12 cellular contexts compared by ENCODE assay signal in genomic region chr11:1943977-1944376, GRCh38. TPM values are rescaled to one million over a fixed set of nuclear protein-coding genes. Genes with fewer than 3 reads are reported as not detected.
DNase-seq lines count a peak whose midpoint lies in the region; ATAC-seq and TF ChIP-seq lines count a peak whose summit lies in the region.
"Had no signal": no experiment of that assay in that cellular context is flagged by ENCODE, and none has a peak within 500 bp of the region (broad histone marks: within the 10 kb centered on the region; RNA-seq: fewer than 3 reads in every experiment).

No MANE protein-coding gene starts in this region.

- H3K27me3 Mint-ChIP-seq in activated CD4-positive, alpha-beta T cell treated with anti-CD3 and anti-CD28 coated beads, Interleukin-2, amount 10 ng/mL, durations not matched to agents 24 days and 14 days = no peaks in the 10 kb centered on the region

- no peak for ATAC-seq in stimulated activated naive CD8-positive, alpha-beta T cell treated with anti-CD3 and anti-CD28 coated beads, Interleukin-15, Interleukin-2, amounts not matched to agents 100 U/mL and 50 U/mL, for 24 hours
- no peak for ATAC-seq in GM21737 (IDR thresholded peaks at IDR 0.05; ENCODE audit: unreplicated experiment)
- ATAC-seq: esophagus mucosa; naive thymus-derived CD4-positive, alpha-beta T cell had no signal

- no peak for TF ChIP-seq CTCF in fibroblast of the aortic adventitia (IDR thresholded peaks at IDR 0.05; ENCODE audit: insufficient read depth, low read length)

- peak; percentile 55 for DNase-seq in activated CD4-positive, alpha-beta T cell treated with anti-CD3 and anti-CD28 coated beads, Interleukin-2, amount 10 ng/mL, durations not matched to agents 24 days and 14 days
- no peak for DNase-seq in activated CD4-positive, alpha-beta T cell treated with anti-CD3 and anti-CD28 coated beads, Interleukin-2, amount 50 U/mL, for 48 hours
- peak; percentile 70 for DNase-seq in RPMI8226
- DNase-seq in fibroblast of the aortic adventitia (ENCODE audit: low read depth) = peak; percentile 32
- peak; percentile 2 for DNase-seq in stimulated activated naive CD8-positive, alpha-beta T cell treated with anti-CD3 and anti-CD28 coated beads, Interleukin-15, Interleukin-2, amounts not matched to agents 100 U/mL and 50 U/mL, for 24 hours
- DNase-seq in anterior cingulate cortex (lab: John Stamatoyannopoulos, UW) = no peak
- no peak for DNase-seq in NCI-H2196 treated with DMSO at 0.1 percent for 48 hours (lab: John Stamatoyannopoulos, UW; ENCODE audit: unreplicated experiment)
- DNase-seq: SHP77 treated with DMSO at 0.1 percent for 48 hours had no signal

- no peaks in the 10 kb centered on the region for H3K9me3 Mint-ChIP-seq in activated CD4-positive, alpha-beta T cell treated with anti-CD3 and anti-CD28 coated beads, Interleukin-2, amount 10 ng/mL, durations not matched to agents 24 days and 14 days
- H3K9me3 Mint-ChIP-seq: IgD-negative memory B cell had no signal

- peaks cover 5% of the 10 kb centered on the region for H3K4me1 Mint-ChIP-seq in activated CD4-positive, alpha-beta T cell treated with anti-CD3 and anti-CD28 coated beads, Interleukin-2, amount 10 ng/mL, durations not matched to agents 24 days and 14 days

- no peak overlapping the region for H3K4me3 Mint-ChIP-seq in activated CD4-positive, alpha-beta T cell treated with anti-CD3 and anti-CD28 coated beads, Interleukin-2, amount 10 ng/mL, durations not matched to agents 24 days and 14 days

- H3K27ac Mint-ChIP-seq in activated CD4-positive, alpha-beta T cell treated with anti-CD3 and anti-CD28 coated beads, Interleukin-2, amount 10 ng/mL, durations not matched to agents 24 days and 14 days = no peak overlapping the region

- no peaks in the 10 kb centered on the region for H3K36me3 Mint-ChIP-seq in activated CD4-positive, alpha-beta T cell treated with anti-CD3 and anti-CD28 coated beads, Interleukin-2, amount 10 ng/mL, durations not matched to agents 24 days and 14 days (ENCODE audit: low read depth)
- H3K36me3 Mint-ChIP-seq: IgD-negative memory B cell; naive thymus-derived CD4-positive, alpha-beta T cell had no signal

- intact Hi-C loops in activated CD4-positive, alpha-beta T cell treated with anti-CD3 and anti-CD28 coated beads, Interleukin-2, amount 10 ng/mL, durations not matched to agents 24 days and 14 days (cut with micrococcal nuclease) = no loop called here

- H3K4me3 ChIP-seq in fibroblast of the aortic adventitia (ENCODE audit: low read depth, low read length) = no peak overlapping the region

RNA-seq across cellular contexts. Expression of gene MRPL23, which starts 3.2 kb away (rescaled TPM):
- total RNA-seq in activated CD4-positive, alpha-beta T cell treated with anti-CD3 and anti-CD28 coated beads, Interleukin-2, amount 10 ng/mL, durations not matched to agents 24 days and 14 days = 77.1 and 78.1 TPM in 2 replicates
- 55.2 and 84.3 TPM in 2 replicates for total RNA-seq in fibroblast of the aortic adventitia (ENCODE audit: low replicate concordance)

RNA-seq across cellular contexts. Expression of gene TNNT3, which starts 24.5 kb away (rescaled TPM):
- total RNA-seq in activated CD4-positive, alpha-beta T cell treated with anti-CD3 and anti-CD28 coated beads, Interleukin-2, amount 10 ng/mL, durations not matched to agents 24 days and 14 days = 1.1 and 1.2 TPM in 2 replicates
- 0.81 and 6.5 TPM in 2 replicates for total RNA-seq in fibroblast of the aortic adventitia (ENCODE audit: low replicate concordance)

RNA-seq across cellular contexts. Expression of gene PRR33, which starts 52.3 kb away (rescaled TPM):
- total RNA-seq in activated CD4-positive, alpha-beta T cell treated with anti-CD3 and anti-CD28 coated beads, Interleukin-2, amount 10 ng/mL, durations not matched to agents 24 days and 14 days = not detected in 2 replicates
- not detected in 2 replicates for total RNA-seq in fibroblast of the aortic adventitia (ENCODE audit: low replicate concordance)
- total RNA-seq: esophagus mucosa had no signal

RNA-seq across cellular contexts. Expression of gene H19, which starts 53.7 kb away (rescaled TPM):
- total RNA-seq in activated CD4-positive, alpha-beta T cell treated with anti-CD3 and anti-CD28 coated beads, Interleukin-2, amount 10 ng/mL, durations not matched to agents 24 days and 14 days = not detected in 2 replicates
- 80.9 and 1,460 TPM in 2 replicates for total RNA-seq in fibroblast of the aortic adventitia (ENCODE audit: low replicate concordance)

Comparison
In these comparisons a context has a peak if more than half of its experiments do, and no peak if none do; other contexts are left out.
1. DNase-seq: peak in activated CD4-positive, alpha-beta T cell treated with anti-CD3 and anti-CD28 coated beads, Interleukin-2, amount 10 ng/mL, durations not matched to agents 24 days and 14 days (single experiment), RPMI8226 (single experiment), fibroblast of the aortic adventitia (single experiment) and stimulated activated naive CD8-positive, alpha-beta T cell treated with anti-CD3 and anti-CD28 coated beads, Interleukin-15, Interleukin-2, amounts not matched to agents 100 U/mL and 50 U/mL, for 24 hours (single experiment); none in activated CD4-positive, alpha-beta T cell treated with anti-CD3 and anti-CD28 coated beads, Interleukin-2, amount 50 U/mL, for 48 hours (0 of 2), anterior cingulate cortex (0 of 58) and NCI-H2196 treated with DMSO at 0.1 percent for 48 hours (single experiment).